In the genomic region with DNA sequence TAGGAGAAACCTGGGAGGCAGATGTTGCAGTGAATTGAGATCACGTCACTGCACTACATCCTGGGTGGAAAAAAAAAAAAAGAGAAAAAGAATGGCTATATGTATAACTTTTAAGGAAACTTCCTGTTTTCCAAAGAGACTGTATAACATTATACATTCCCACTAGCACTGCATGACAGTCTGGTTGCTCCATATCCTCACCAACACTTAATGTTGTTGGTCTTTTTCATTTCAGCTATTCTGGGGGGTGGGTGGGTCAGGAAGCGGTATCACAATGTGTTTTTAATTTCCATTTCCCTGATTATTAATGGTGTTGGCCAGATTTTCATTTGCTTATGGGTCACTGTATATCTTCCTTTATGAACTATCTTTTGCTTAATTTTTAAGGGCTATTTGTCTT, we compare ENCODE assay signal across 2 cellular contexts.
TF ChIP-seq lines count a peak whose summit lies in the region.

No MANE protein-coding gene starts in this region.

TF ChIP-seq in HEK293, 187 proteins besides CTCF, POLR2A, EP300 and RAD21:
- TF ChIP-seq ZNF184 (tag by site-specific recombination; IDR thresholded peaks at IDR 0.05): peak; percentile 94
- TF ChIP-seq, protein P1, sequence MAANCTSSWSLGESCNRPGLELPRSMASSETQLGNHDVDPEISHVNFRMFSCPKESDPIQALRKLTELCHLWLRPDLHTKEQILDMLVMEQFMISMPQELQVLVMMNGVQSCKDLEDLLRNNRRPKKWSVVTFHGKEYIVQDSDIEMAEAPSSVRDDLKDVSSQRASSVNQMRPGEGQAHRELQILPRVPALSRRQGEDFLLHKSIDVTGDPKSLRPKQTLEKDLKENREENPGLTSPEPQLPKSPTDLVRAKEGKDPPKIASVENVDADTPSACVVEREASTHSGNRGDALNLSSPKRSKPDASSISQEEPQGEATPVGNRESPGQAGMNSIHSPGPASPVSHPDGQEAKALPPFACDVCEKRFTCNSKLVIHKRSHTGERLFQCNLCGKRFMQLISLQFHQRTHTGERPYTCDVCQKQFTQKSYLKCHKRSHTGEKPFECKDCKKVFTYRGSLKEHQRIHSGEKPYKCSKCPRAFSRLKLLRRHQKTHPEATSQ (tag by site-specific recombination; IDR thresholded peaks at IDR 0.05): no peak
- no peak for TF ChIP-seq ZBTB17 (tag by site-specific recombination; IDR thresholded peaks at IDR 0.05)

TF ChIP-seq in K562, 482 proteins besides CTCF, POLR2A, EP300 and RAD21:
- TF ChIP-seq ZSCAN32 (CRISPR knock-in tag; IDR thresholded peaks at IDR 0.05) (no peak), FOSL1 (tag; conservative IDR thresholded peaks at IDR 0.05) (no peak), CCNT2 (IDR thresholded peaks at IDR 0.05; ENCODE audit: borderline replicate concordance, extremely low read depth, insufficient read length, low read depth, low read length) (no peak), RBM25 (IDR thresholded peaks at IDR 0.05; ENCODE audit: low read depth, low read length, severe bottlenecking) (peak; percentile 55), RCOR1 (IDR thresholded peaks at IDR 0.05; ENCODE audit: borderline replicate concordance in 1 of 2, low read depth in 2 of 2, low read length in 2 of 2) (no peak), PBX2 (CRISPR knock-in tag; IDR thresholded peaks at IDR 0.05; ENCODE audit: low read depth) (no peak), PBX2 (tag; conservative IDR thresholded peaks at IDR 0.05; ENCODE audit: low read depth) (no peak), ZEB2 (IDR thresholded peaks at IDR 0.05) (no peak), NR3C1 (CRISPR knock-in tag; IDR thresholded peaks at IDR 0.05) (no peak), KLF1 (tag; IDR thresholded peaks at IDR 0.05) (no peak), MNT (conservative IDR thresholded peaks at IDR 0.05) (no peak), GABPB2 (CRISPR knock-in tag; conservative IDR thresholded peaks at IDR 0.05) (no peak), HOXB6 (CRISPR knock-in tag; IDR thresholded peaks at IDR 0.05; ENCODE audit: borderline replicate concordance) (no peak), HBP1 (CRISPR knock-in tag; IDR thresholded peaks at IDR 0.05) (no peak), ZNF184 (CRISPR knock-in tag; IDR thresholded peaks at IDR 0.05) (peak; percentile 89), TAF7 (tag; IDR thresholded peaks at IDR 0.05) (no peak)
- TF ChIP-seq, protein P2, sequence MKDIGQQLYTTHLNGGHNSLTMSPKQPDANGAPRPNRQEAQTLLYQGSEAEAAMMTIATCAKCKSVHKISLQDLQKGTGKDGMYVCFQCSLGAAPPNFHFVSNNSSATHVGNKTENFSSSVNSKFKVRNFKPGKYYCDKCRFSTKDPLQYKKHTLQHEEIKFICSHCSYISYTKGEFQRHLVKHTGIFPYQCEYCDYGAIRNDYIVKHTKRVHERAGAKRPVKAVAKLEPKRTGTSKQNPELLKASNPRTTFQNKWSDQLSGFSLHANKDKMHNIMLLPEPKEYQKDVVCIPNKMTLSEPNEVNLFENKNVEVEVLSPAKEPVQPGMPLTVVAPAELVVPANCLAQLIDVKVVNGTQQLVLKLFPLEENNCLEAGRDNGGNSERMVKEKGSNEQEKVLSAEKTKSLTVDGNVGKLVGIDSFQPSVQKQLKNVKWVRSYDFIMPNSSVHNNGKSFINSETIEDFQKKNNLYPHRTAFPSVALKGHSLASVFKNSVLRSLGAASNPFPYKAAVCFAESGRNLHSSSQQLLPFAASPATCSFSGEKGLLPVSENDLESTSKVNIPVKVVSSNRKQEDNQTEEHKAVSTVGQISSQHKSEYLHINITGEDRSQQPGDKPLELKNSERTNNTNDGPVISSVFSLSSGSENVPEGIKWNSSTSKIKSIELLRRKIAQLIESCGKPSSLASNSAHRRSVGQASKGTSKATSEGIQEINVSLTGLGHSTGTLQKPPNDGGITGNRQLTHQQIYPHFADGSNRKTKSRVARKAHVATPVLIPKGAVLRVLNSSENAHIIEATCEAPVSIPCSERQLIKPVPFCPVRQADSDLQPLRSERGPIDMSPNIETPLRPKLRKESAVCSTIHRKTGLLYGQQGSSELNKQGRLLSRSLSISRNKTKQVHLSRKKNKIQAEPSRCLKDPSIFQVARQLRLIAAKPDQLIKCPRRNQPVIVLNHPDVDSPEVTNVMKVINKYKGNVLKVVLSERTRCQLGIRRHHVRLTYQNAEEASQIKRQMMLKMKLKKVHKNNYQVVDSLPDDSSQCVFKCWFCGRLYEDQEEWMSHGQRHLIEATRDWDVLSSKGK (CRISPR knock-in tag; IDR thresholded peaks at IDR 0.05): no peak
